7 cellular contexts compared by ENCODE assay signal in the genomic region with DNA sequence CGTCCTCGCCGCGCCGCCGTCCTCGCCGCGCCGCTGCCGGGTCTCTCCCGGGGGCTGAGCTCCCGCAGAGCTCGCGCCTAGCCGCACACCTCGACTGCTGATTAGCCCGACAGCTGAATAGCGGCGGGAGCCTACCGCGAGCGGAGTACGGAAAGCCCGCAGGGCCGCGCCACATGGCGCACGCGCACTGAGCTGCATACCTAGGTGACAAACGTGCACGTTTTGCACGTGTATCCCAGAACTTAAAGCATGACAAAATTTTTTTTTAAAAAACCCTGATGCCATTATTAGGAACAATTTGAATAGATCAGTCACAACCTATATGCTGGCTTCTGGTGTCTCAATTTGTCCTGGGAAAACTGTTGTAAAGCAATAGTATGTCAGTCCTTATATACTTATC.
DNase-seq lines count a peak whose midpoint lies in the region; ATAC-seq and TF ChIP-seq lines count a peak whose summit lies in the region.

A gene with protein sequence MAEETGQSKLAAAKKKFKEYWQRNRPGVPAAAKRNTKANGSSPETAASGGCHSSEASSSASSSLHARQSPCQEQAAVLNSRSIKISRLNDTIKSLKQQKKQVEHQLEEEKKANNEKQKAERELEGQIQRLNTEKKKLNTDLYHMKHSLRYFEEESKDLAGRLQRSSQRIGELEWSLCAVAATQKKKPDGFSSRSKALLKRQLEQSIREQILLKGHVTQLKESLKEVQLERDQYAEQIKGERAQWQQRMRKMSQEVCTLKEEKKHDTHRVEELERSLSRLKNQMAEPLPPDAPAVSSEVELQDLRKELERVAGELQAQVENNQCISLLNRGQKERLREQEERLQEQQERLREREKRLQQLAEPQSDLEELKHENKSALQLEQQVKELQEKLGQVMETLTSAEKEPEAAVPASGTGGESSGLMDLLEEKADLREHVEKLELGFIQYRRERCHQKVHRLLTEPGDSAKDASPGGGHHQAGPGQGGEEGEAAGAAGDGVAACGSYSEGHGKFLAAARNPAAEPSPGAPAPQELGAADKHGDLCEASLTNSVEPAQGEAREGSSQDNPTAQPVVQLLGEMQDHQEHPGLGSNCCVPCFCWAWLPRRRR (minus strand): TSS at position 122 of the 400 bp plus-strand sequence. CDS start 48,117 bp downstream, outside the sequence.

- peaks cover 10% of the 10 kb centered on the region for H3K4me1 ChIP-seq in muscle layer of colon (ENCODE audit: insufficient read depth, low read length)

- DNase-seq in NCI-H748 treated with DMSO at 0.1 percent for 48 hours (lab: John Stamatoyannopoulos, UW): peak; percentile 17
- DNase-seq in activated T-cell treated with anti-CD3 and anti-CD28 coated beads for 1 hour (ENCODE audit: low read depth): peak; percentile 80
- DNase-seq in erythroblast (lab: John Stamatoyannopoulos, UW): peak; percentile 85
- DNase-seq in stimulated activated CD8-positive, alpha-beta memory T cell treated with anti-CD3 and anti-CD28 coated beads, Interleukin-7, amount 100 ng/mL, for 1 hour (ENCODE audit: low read depth in 2 of 2): peak; percentile 59 to 72

- no peaks in the 10 kb centered on the region for H3K9me3 ChIP-seq in muscle layer of colon (ENCODE audit: low read length)

- no peaks in the 10 kb centered on the region for H3K27me3 ChIP-seq in muscle layer of colon (ENCODE audit: control insufficient read depth in 1 of 2, insufficient read depth in 2 of 2, low read length in 2 of 2)

- ATAC-seq in GM18870 (IDR thresholded peaks at IDR 0.05; ENCODE audit: unreplicated experiment) (peak; percentile 52), HG03175 (IDR thresholded peaks at IDR 0.05; ENCODE audit: unreplicated experiment) (peak; percentile 78)

- no peak within 1 kb of the TSS for H3K9ac ChIP-seq in muscle layer of colon (ENCODE audit: low read length)

- no peak for TF ChIP-seq POLR2A in erythroblast (IDR thresholded peaks at IDR 0.05; ENCODE audit: low read length)

- H3K36me3 ChIP-seq in muscle layer of colon (ENCODE audit: insufficient read depth, low read length): no peaks in the 10 kb centered on the region

- peak within 1 kb of the TSS; percentile 45 to 60 for H3K4me3 ChIP-seq in muscle layer of colon (ENCODE audit: low read depth in 1 of 2, low read length in 2 of 2)

- peak within 1 kb of the TSS; percentile 14 for H3K27ac ChIP-seq in muscle layer of colon (ENCODE audit: low read depth, low read length)

Comparison
In these comparisons a context has a peak if more than half of its experiments do, and no peak if none do; other contexts are left out.
1. Peak in every context shown above with its lines: DNase-seq, ATAC-seq, H3K4me3 ChIP-seq and H3K27ac ChIP-seq.
2. DNase-seq: peak in every context shown above with its lines; median percentile 85 in erythroblast; 80 in activated T-cell treated with anti-CD3 and anti-CD28 coated beads for 1 hour; 66 in stimulated activated CD8-positive, alpha-beta memory T cell treated with anti-CD3 and anti-CD28 coated beads, Interleukin-7, amount 100 ng/mL, for 1 hour; 17 in NCI-H748 treated with DMSO at 0.1 percent for 48 hours.